Comparison of ENCODE assay signal across 8 cellular contexts in the genomic region with DNA sequence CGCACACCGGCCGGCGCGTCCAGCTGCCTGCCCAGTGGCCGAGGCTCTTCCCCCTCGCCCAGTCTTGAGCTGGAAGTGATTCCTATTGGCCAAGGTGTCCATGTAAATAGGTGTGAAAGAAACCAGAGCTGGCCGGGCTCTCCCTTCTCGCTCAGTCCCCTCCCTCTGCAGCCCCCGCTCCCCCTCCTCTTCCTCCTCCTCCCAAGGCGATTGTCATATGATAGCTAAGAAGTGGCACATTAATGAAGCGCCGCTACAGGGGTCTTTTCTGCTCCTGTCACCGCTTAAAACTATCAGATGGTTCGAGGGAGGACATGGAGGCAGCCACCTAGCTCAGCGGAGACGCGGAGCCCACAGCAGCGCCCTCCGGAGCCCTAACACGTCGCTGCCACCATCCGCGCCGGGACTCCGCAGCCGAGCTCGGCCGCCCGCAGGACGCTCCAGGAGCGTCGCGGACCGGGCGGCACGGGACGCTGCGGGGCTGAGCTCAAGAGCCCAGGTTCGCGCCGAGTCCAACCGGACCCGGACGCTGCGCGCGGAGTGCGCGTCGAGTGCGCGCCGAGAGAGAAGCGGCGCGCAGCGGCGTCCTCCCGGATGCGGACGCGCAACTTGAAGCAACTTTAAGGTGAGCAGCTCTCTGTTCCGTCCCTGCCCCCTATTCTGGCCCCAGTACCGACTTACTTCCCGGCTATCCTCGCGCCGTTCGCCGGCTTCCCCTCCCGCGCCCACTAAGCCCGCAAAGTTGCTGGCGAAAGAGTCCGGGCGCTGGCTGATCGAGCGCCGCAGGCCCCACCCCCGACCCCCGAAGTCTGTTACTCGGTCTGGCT. TPM values are rescaled to one million over a fixed set of nuclear protein-coding genes. Genes with fewer than 3 reads are reported as not detected.
DNase-seq lines count a peak whose midpoint lies in the region; ATAC-seq and TF ChIP-seq lines count a peak whose summit lies in the region.

A gene (plus strand): TSS at position 293 of the 827 bp plus-strand sequence. CDS start 653 bp downstream, outside the sequence.

- peaks cover 41% of the 10 kb centered on the region for H3K4me1 ChIP-seq in CD8-positive, alpha-beta memory T cell (ENCODE audit: insufficient read depth, low read length)

- peak; percentile 38 to 42 for ATAC-seq in natural killer cell treated with Interleukin-12 subunit alpha and Interleukin-12 subunit beta and Interleukin-15 and Interleukin-18, amount 100 ng/mL, for 72 hours
- ATAC-seq in HG03135 (IDR thresholded peaks at IDR 0.05; ENCODE audit: unreplicated experiment), result no peak

- peak within 1 kb of the TSS; percentile 84 to 96 (median 90) for H3K4me3 Mint-ChIP-seq in CD8-positive, alpha-beta memory T cell
- peak within 1 kb of the TSS; percentile 93 for H3K4me3 Mint-ChIP-seq in natural killer cell treated with Interleukin-12 subunit alpha and Interleukin-12 subunit beta and Interleukin-15 and Interleukin-18, amount 100 ng/mL, for 72 hours

- H3K4me1 Mint-ChIP-seq in CD8-positive, alpha-beta memory T cell, result peaks cover 42 to 57% (median 54%) of the 10 kb centered on the region in 3 donors
- peaks cover 37 to 39% of the 10 kb centered on the region in 2 donors for H3K4me1 Mint-ChIP-seq in natural killer cell treated with Interleukin-12 subunit alpha and Interleukin-12 subunit beta and Interleukin-15 and Interleukin-18, amount 100 ng/mL, for 72 hours (ENCODE audit: low read depth in 2 of 2)

- H3K27me3 Mint-ChIP-seq in CD8-positive, alpha-beta memory T cell, result peaks cover 92 to 95% of the 10 kb centered on the region in 2 donors
- peaks cover 62 to 76% of the 10 kb centered on the region in 2 donors for H3K27me3 Mint-ChIP-seq in natural killer cell treated with Interleukin-12 subunit alpha and Interleukin-12 subunit beta and Interleukin-15 and Interleukin-18, amount 100 ng/mL, for 72 hours

- no peak for TF ChIP-seq CTCF in astrocyte of the spinal cord (IDR thresholded peaks at IDR 0.05; ENCODE audit: low read depth, low read length)
- TF ChIP-seq CTCF in RWPE1 (conservative IDR thresholded peaks at IDR 0.05; ENCODE audit: low read depth), result no peak

- in situ Hi-C loops in astrocyte of the spinal cord (cut with HindIII; ENCODE audit: low sequenced_read_pairs), result no loop called here

- H3K36me3 ChIP-seq in CD8-positive, alpha-beta memory T cell (ENCODE audit: insufficient read depth, low read length), result no peaks in the 10 kb centered on the region

- H3K9me3 ChIP-seq in CD8-positive, alpha-beta memory T cell (ENCODE audit: low read length), result no peaks in the 10 kb centered on the region

- H3K4me3 ChIP-seq in CD8-positive, alpha-beta memory T cell (ENCODE audit: low read length), result peak within 1 kb of the TSS; percentile 35
- peak within 1 kb of the TSS; percentile 10 for H3K4me3 ChIP-seq in astrocyte of the spinal cord (ENCODE audit: low read depth, low read length)

- H3K27ac ChIP-seq in CD8-positive, alpha-beta memory T cell (ENCODE audit: low read depth, low read length), result no peak within 1 kb of the TSS
- H3K27ac ChIP-seq in RWPE1, result no peak within 1 kb of the TSS

- no peak for DNase-seq in CD8-positive, alpha-beta memory T cell
- DNase-seq in M059J (ENCODE audit: low read depth) (peak; percentile 67), astrocyte of the spinal cord (ENCODE audit: low read depth, low spot score) (no peak), RWPE1 (ENCODE audit: low spot score) (no peak), RPMI8226 (no peak), NOMO-1 treated with dmso at 0.1 percent for 144 hours (lab: John Stamatoyannopoulos, UW; ENCODE audit: unreplicated experiment) (no peak)
- no peak for DNase-seq in natural killer cell treated with Interleukin-12 subunit alpha and Interleukin-12 subunit beta and Interleukin-15 and Interleukin-18, amount 100 ng/mL, for 72 hours (ENCODE audit: low spot score)

- H3K9me3 Mint-ChIP-seq in CD8-positive, alpha-beta memory T cell, result peaks cover 18 to 37% (median 34%) of the 10 kb centered on the region in 5 donors
- H3K9me3 Mint-ChIP-seq in natural killer cell treated with Interleukin-12 subunit alpha and Interleukin-12 subunit beta and Interleukin-15 and Interleukin-18, amount 100 ng/mL, for 72 hours, result no peaks in the 10 kb centered on the region

- peaks cover 97% of the 10 kb centered on the region for H3K27me3 ChIP-seq in CD8-positive, alpha-beta memory T cell (ENCODE audit: insufficient read depth, low read length, poor library complexity, severe bottlenecking)

- POLR2A ChIA-PET in CD8-positive, alpha-beta memory T cell (lab: Charles Lee), result interaction anchor here (1.4 kb wide), 1 partner anchor 10 kb away, joined by 6 read pairs; no protein-coding TSS in a partner anchor
- POLR2A ChIA-PET in RWPE1 (lab: Yijun Ruan, JAX; ENCODE audit: low non-redundant PET), result no interaction called here

- CTCF ChIA-PET in CD8-positive, alpha-beta memory T cell (lab: Charles Lee), result interaction anchor here (0.9 to 1.8 kb wide), 5 partner anchors 10 to 253 kb away, joined by 3 to 5 read pairs (median 3); no protein-coding TSS in a partner anchor
- CTCF ChIA-PET in RWPE1 (lab: Yijun Ruan, JAX), result interaction anchor here (0.5 to 1.0 kb wide), 5 partner anchors 66 to 253 kb away, joined by 3 read pairs; no protein-coding TSS in a partner anchor

- H3K36me3 Mint-ChIP-seq in CD8-positive, alpha-beta memory T cell, result peaks cover 0 to 4% (median 3%) of the 10 kb centered on the region in 3 donors
- H3K36me3 Mint-ChIP-seq in natural killer cell treated with Interleukin-12 subunit alpha and Interleukin-12 subunit beta and Interleukin-15 and Interleukin-18, amount 100 ng/mL, for 72 hours, result peaks cover 14% of the 10 kb centered on the region

- H3K27ac Mint-ChIP-seq in CD8-positive, alpha-beta memory T cell, result peak within 1 kb of the TSS in 4 of 8 donors; percentile 22 to 83 (median 64)
- H3K27ac Mint-ChIP-seq in natural killer cell treated with Interleukin-12 subunit alpha and Interleukin-12 subunit beta and Interleukin-15 and Interleukin-18, amount 100 ng/mL, for 72 hours, result no peak within 1 kb of the TSS

RNA-seq across cellular contexts. Expression of the gene that starts here (rescaled TPM):
- under 1 TPM; 0.33 to 0.37 TPM for total RNA-seq in CD8-positive, alpha-beta memory T cell
- 0.10 TPM for polyA plus RNA-seq in CD8-positive, alpha-beta memory T cell
- total RNA-seq in M059J (2014; rRNA removed; shearing (Covaris generic)), result not detected in 2 replicates
- under 1 TPM in 1 of 2 donors, not detected in 1; 0.10 TPM for total RNA-seq in natural killer cell treated with Interleukin-12 subunit alpha and Interleukin-12 subunit beta and Interleukin-15 and Interleukin-18, amount 100 ng/mL, for 72 hours

Comparison
In these comparisons a context has a peak if more than half of its experiments do, and no peak if none do; other contexts are left out.
1. Peak in DNase-seq in M059J; RNA of the gene not detected or under 1 TPM.
2. Peak in ATAC-seq in natural killer cell treated with Interleukin-12 subunit alpha and Interleukin-12 subunit beta and Interleukin-15 and Interleukin-18, amount 100 ng/mL, for 72 hours; RNA of the gene not detected or under 1 TPM.